Comparison of ENCODE assay signal across 19 cellular contexts in the genomic region with DNA sequence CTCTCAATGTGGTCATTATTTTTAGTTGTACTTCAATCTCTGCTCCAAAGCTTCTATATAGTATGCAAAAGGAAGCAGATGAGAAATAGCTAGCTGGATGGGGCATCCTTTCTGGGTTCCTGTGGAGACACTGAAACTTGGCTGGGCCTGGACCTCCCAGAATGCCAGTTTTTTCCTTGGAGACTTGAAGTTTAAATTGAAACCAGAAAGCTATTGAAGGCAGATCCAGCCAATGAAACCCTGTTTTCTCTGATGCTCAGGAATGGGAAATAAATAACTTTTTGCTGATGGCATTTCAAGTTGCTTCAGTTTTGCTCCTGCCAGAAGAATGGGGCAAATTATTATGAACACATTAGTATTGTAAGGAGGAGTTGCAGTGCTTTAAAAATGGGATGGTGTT. TPM values are rescaled to one million over a fixed set of nuclear protein-coding genes. Genes with fewer than 3 reads are reported as not detected.
A peak's percentile ranks its signal among the peaks of the same experiment; 100 is the strongest.
DNase-seq lines count a peak whose midpoint lies in the region; ATAC-seq and TF ChIP-seq lines count a peak whose summit lies in the region.
"Had no signal": no experiment of that assay in that cellular context is flagged by ENCODE, and none has a peak within 500 bp of the region (broad histone marks: within the 10 kb centered on the region; RNA-seq: fewer than 3 reads in every experiment).

No MANE protein-coding gene starts in this region.

- no peaks in the 10 kb centered on the region; the same call in 1 of the 2 replicates for H3K9me2 ChIP-seq in GM23338 (ENCODE audit: insufficient read depth)

- H3K36me3 Mint-ChIP-seq in GM23338 (ENCODE audit: low read depth), result no peaks in the 10 kb centered on the region; the same call in 2 of the 3 replicates

- no peak for TF ChIP-seq POLR2A in thyroid gland (IDR thresholded peaks at IDR 0.05)

- no peaks in the 10 kb centered on the region for H4K20me1 ChIP-seq in GM23338 (replicated peaks; ENCODE audit: insufficient read depth)

- H3K36me3 ChIP-seq in GM23338 (ENCODE audit: insufficient read depth) (no peaks in the 10 kb centered on the region), colonic mucosa (no peaks in the 10 kb centered on the region), thyroid gland (no peaks in the 10 kb centered on the region), aorta (ENCODE audit: control insufficient read depth in 1 of 2, insufficient read depth in 2 of 2, low read length in 1 of 2) (no peaks in the 10 kb centered on the region)
- H3K36me3 ChIP-seq: right lobe of liver had no signal

- no peak overlapping the region; the same call in 1 of the 2 replicates for H3K27ac Mint-ChIP-seq in GM23338
- H3K27ac Mint-ChIP-seq: activated naive CD8-positive, alpha-beta T cell treated with anti-CD3 and anti-CD28 coated beads, Interleukin-2, amount 50 U/mL, for 24 hours; naive thymus-derived CD4-positive, alpha-beta T cell had no signal

- peaks cover 5% of the 10 kb centered on the region; the same call in 2 of the 3 replicates for H3K4me1 Mint-ChIP-seq in GM23338

- DNase-seq in GM23338 (ENCODE audit: low spot score) (no peak), colonic mucosa (no peak), medulla oblongata (ENCODE audit: extremely low spot score) (peak; percentile 17), thyroid gland (no peak), occipital lobe (lab: John Stamatoyannopoulos, UW) (no peak), aorta (no peak), caudate nucleus (lab: John Stamatoyannopoulos, UW) (no peak)
- DNase-seq: activated CD4-positive, alpha-beta T cell treated with anti-CD3 and anti-CD28 coated beads, Interleukin-2, amount 50 U/mL, for 1 hour; activated naive CD8-positive, alpha-beta T cell treated with anti-CD3 and anti-CD28 coated beads, Interleukin-2, amount 50 U/mL, for 24 hours; DND-41; IMR-90; naive thymus-derived CD4-positive, alpha-beta T cell; right lobe of liver; SIG-M5; stimulated activated CD4-positive, alpha-beta T cell treated with anti-CD3 and anti-CD28 coated beads, Interleukin-4, amount 100 ng/mL, for 24 hours; T1000 had no signal

- TF ChIP-seq CTCF in GM23338 (conservative IDR thresholded peaks at IDR 0.05; ENCODE audit: low read depth in 2 of 2) (no peak), colonic mucosa (IDR thresholded peaks at IDR 0.05) (no peak), thyroid gland (IDR thresholded peaks at IDR 0.05) (no peak)

- intact Hi-C loops in colonic mucosa (cut with DNase I) (loop anchor here (10.0 kb wide), 2 partner anchors 141 to 701 kb away; no protein-coding TSS in a partner anchor), thyroid gland (cut with DNase I) (loop anchor here (10.0 kb wide), 1 partner anchor 141 kb away; no protein-coding TSS in a partner anchor), aorta (cut with DNase I) (loop anchor here (5.0 to 10.0 kb wide), 8 partner anchors 59 to 561 kb away; no protein-coding TSS in a partner anchor)

- H3K27ac ChIP-seq in GM23338 (ENCODE audit: low read depth), result peak overlapping the region; percentile 86; the same call in 1 of the 2 replicates
- H3K27ac ChIP-seq in colonic mucosa, result peak overlapping the region; percentile 67
- H3K27ac ChIP-seq in thyroid gland, result peak overlapping the region in 2 of 3 donors; percentile 84 to 97
- peak overlapping the region in 1 of 2 donors; percentile 51 for H3K27ac ChIP-seq in aorta (ENCODE audit: low read depth in 1 of 2, low read length in 2 of 2)
- H3K27ac ChIP-seq in caudate nucleus (ENCODE audit: low read depth, low read length), result no peak overlapping the region
- H3K27ac ChIP-seq: right lobe of liver had no signal

- 0 out of 2 replicates have a peak, but pooled peaks cover 6% of the 10 kb centered on the region for H3F3A ChIP-seq in GM23338 (replicated peaks; ENCODE audit: low read depth)

- H3K9ac ChIP-seq in colonic mucosa (ENCODE audit: low read depth in 2 of 2, low read length in 2 of 2), result no peak overlapping the region

- H3K79me2 ChIP-seq in GM23338 (replicated peaks; ENCODE audit: insufficient read depth), result peaks cover 35% of the 10 kb centered on the region

- H3K4me2 ChIP-seq in GM23338, result peak overlapping the region; percentile 89

- H3K9me3 ChIP-seq in colonic mucosa (no peaks in the 10 kb centered on the region), thyroid gland (no peaks in the 10 kb centered on the region), aorta (ENCODE audit: control insufficient read depth, low read length) (no peaks in the 10 kb centered on the region)
- H3K9me3 ChIP-seq: right lobe of liver had no signal

- H3K4me1 ChIP-seq in GM23338 (ENCODE audit: insufficient read depth) (peaks cover 22% of the 10 kb centered on the region), colonic mucosa (no peaks in the 10 kb centered on the region), thyroid gland (peaks cover 7 to 14% of the 10 kb centered on the region in 2 donors), aorta (ENCODE audit: control insufficient read depth in 1 of 2, insufficient read depth in 2 of 2, low read length in 2 of 2) (peaks cover 0 to 3% of the 10 kb centered on the region in 2 donors)
- H3K4me1 ChIP-seq: right lobe of liver had no signal

- H3K27me3 Mint-ChIP-seq in GM23338 (ENCODE audit: insufficient read depth, low read depth, poor library complexity), result peaks cover 6% of the 10 kb centered on the region

- peaks cover 14% of the 10 kb centered on the region for H3K27me3 ChIP-seq in GM23338 (ENCODE audit: insufficient read depth)
- no peaks in the 10 kb centered on the region for H3K27me3 ChIP-seq in colonic mucosa
- no peaks in the 10 kb centered on the region for H3K27me3 ChIP-seq in thyroid gland
- no peaks in the 10 kb centered on the region for H3K27me3 ChIP-seq in aorta (ENCODE audit: control insufficient read depth in 1 of 2, insufficient read depth in 2 of 2, low read length in 1 of 2)
- H3K27me3 ChIP-seq: right lobe of liver had no signal

- ATAC-seq in GM23338, result no peak
- ATAC-seq in HG02678 (IDR thresholded peaks at IDR 0.05; ENCODE audit: unreplicated experiment), result no peak
- ATAC-seq in aorta (ENCODE audit: low FRiP score), result no peak
- ATAC-seq: activated naive CD8-positive, alpha-beta T cell treated with anti-CD3 and anti-CD28 coated beads, Interleukin-2, amount 50 U/mL, for 24 hours; HCT116; left lobe of liver; naive thymus-derived CD4-positive, alpha-beta T cell; right lobe of liver had no signal

- H3K4me3 ChIP-seq in GM23338 (peak overlapping the region; percentile 93), colonic mucosa (no peak overlapping the region), thyroid gland (replicated peaks in 1 of 3) (no peak overlapping the region), aorta (ENCODE audit: low read length in 2 of 2) (no peak overlapping the region)
- H3K4me3 ChIP-seq: right lobe of liver had no signal

- H2AFZ ChIP-seq in GM23338, result no peak overlapping the region

- H3K9me3 Mint-ChIP-seq in GM23338, result no peaks in the 10 kb centered on the region
- H3K9me3 Mint-ChIP-seq: activated naive CD8-positive, alpha-beta T cell treated with anti-CD3 and anti-CD28 coated beads, Interleukin-2, amount 50 U/mL, for 24 hours had no signal

- no peak overlapping the region for H3K4me3 Mint-ChIP-seq in GM23338
- H3K4me3 Mint-ChIP-seq: activated naive CD8-positive, alpha-beta T cell treated with anti-CD3 and anti-CD28 coated beads, Interleukin-2, amount 50 U/mL, for 24 hours; naive thymus-derived CD4-positive, alpha-beta T cell had no signal

TF ChIP-seq in GM23338, 12 proteins besides CTCF, POLR2A, EP300 and RAD21 (continues in another document):
- no peak for TF ChIP-seq EZH2phosphoT487 (IDR thresholded peaks at IDR 0.05; ENCODE audit: unreplicated experiment)
- TF ChIP-seq, protein P1, sequence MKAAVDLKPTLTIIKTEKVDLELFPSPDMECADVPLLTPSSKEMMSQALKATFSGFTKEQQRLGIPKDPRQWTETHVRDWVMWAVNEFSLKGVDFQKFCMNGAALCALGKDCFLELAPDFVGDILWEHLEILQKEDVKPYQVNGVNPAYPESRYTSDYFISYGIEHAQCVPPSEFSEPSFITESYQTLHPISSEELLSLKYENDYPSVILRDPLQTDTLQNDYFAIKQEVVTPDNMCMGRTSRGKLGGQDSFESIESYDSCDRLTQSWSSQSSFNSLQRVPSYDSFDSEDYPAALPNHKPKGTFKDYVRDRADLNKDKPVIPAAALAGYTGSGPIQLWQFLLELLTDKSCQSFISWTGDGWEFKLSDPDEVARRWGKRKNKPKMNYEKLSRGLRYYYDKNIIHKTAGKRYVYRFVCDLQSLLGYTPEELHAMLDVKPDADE (IDR thresholded peaks at IDR 0.05), result no peak

RNA-seq across cellular contexts. Expression of a gene that starts 2.9 kb away (rescaled TPM):
- total RNA-seq in GM23338 (2014; rRNA removed; shearing (Covaris generic)), result 3.7 and 5.5 TPM in 2 replicates
- polyA plus RNA-seq in GM23338 (2016; fragmentation: Nextera tagmentation; extraction: Ambion mirVana) (1.6 TPM in 2 replicates), aorta (1 to 10 TPM; 1.3 to 5.8 TPM)
- total RNA-seq in colonic mucosa (10 to 100 TPM in 1 of 2 donors, 1 to 10 TPM in 1; 9.6 to 11.8 TPM), thyroid gland (10 to 100 TPM; 32.1 to 72.0 (median 42.0) TPM), occipital lobe (52.3 TPM), aorta (10 to 100 TPM; 42.4 to 85.0 TPM)
- polyA plus RNA-seq: naive thymus-derived CD4-positive, alpha-beta T cell had no signal
